Comparison of ENCODE assay signal across 2 cellular contexts in genomic region chr12:109760031-109760929, GRCh38.
TF ChIP-seq lines count a peak whose summit lies in the region.

No MANE protein-coding gene starts in this region.

TF ChIP-seq in SK-N-SH, 30 proteins besides CTCF, POLR2A, EP300 and RAD21:
- TF ChIP-seq REST (IDR thresholded peaks at IDR 0.05; ENCODE audit: low read depth, low read length): no peak
- TF ChIP-seq JUND (IDR thresholded peaks at IDR 0.05): no peak
TF ChIP-seq in SK-N-SH: peak in this region for 0.

TF ChIP-seq in SK-N-SH treated with all-trans-retinoic acid at 6 μM for 48 hours, 23 proteins besides CTCF, POLR2A, EP300 and RAD21 (continued from another document):
- TF ChIP-seq, protein P1, sequence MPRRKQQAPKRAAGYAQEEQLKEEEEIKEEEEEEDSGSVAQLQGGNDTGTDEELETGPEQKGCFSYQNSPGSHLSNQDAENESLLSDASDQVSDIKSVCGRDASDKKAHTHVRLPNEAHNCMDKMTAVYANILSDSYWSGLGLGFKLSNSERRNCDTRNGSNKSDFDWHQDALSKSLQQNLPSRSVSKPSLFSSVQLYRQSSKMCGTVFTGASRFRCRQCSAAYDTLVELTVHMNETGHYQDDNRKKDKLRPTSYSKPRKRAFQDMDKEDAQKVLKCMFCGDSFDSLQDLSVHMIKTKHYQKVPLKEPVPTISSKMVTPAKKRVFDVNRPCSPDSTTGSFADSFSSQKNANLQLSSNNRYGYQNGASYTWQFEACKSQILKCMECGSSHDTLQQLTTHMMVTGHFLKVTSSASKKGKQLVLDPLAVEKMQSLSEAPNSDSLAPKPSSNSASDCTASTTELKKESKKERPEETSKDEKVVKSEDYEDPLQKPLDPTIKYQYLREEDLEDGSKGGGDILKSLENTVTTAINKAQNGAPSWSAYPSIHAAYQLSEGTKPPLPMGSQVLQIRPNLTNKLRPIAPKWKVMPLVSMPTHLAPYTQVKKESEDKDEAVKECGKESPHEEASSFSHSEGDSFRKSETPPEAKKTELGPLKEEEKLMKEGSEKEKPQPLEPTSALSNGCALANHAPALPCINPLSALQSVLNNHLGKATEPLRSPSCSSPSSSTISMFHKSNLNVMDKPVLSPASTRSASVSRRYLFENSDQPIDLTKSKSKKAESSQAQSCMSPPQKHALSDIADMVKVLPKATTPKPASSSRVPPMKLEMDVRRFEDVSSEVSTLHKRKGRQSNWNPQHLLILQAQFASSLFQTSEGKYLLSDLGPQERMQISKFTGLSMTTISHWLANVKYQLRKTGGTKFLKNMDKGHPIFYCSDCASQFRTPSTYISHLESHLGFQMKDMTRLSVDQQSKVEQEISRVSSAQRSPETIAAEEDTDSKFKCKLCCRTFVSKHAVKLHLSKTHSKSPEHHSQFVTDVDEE (CRISPR knock-in tag; IDR thresholded peaks at IDR 0.05): no peak
- TF ChIP-seq RARB (CRISPR knock-in tag; IDR thresholded peaks at IDR 0.05) (no peak), ARNTL (CRISPR knock-in tag; IDR thresholded peaks at IDR 0.05; ENCODE audit: borderline replicate concordance, low read depth) (no peak), ZFP30 (CRISPR knock-in tag; IDR thresholded peaks at IDR 0.05) (no peak)
